Comparison of ENCODE assay signal across 18 cellular contexts in the genomic region with DNA sequence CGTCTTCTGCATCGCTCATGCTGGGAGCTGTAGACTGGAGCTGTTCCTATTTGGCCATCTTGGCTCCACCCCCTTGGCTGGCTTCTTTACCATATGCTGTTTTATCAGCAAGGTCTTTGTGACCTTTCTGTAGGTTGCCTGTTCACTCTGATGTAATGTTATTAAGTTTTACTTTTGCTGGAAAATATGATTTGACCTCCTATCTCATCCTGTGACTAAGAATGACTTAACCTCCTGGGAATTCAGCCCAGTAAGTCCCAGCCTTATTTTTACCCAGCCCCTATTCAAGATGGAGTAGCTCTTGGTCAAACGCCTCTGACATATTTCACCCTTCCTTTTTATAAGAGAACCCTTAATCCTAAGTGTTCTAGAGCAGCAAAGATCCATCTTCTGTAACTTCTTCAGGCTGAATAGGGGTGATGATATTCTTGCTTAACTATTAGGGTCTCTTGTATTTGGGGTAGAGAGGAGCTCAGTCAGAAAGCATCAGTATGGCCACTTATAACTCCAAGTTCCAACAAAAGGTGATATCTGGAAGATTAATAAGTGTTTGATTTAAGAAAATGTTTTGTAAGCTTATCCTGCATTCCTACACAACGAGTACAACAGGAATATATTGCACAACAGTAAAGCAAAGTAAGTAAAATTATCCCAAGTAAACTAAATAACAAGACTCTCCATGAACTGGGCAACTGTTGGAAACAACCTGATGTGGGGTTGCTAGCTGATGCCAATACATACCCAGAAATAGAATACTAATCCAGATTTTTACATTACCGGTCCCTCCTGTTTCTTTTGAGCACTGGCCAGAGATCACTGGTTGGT. TPM values are rescaled to one million over a fixed set of nuclear protein-coding genes. Genes with fewer than 3 reads are reported as not detected.
DNase-seq lines count a peak whose midpoint lies in the region; ATAC-seq, FAIRE-seq and TF ChIP-seq lines count a peak whose summit lies in the region.
"Had no signal": no experiment of that assay in that cellular context is flagged by ENCODE, and none has a peak within 500 bp of the region (broad histone marks: within the 10 kb centered on the region; RNA-seq: fewer than 3 reads in every experiment).

No MANE protein-coding gene starts in this region.

- H3K36me3 ChIP-seq in bronchial epithelial cell (ENCODE audit: control insufficient read depth, insufficient read depth, low read length) (no peaks in the 10 kb centered on the region), ovary (no peaks in the 10 kb centered on the region), gastrocnemius medialis (no peaks in the 10 kb centered on the region)
- H3K36me3 ChIP-seq: BLaER1 treated with 17β-estradiol and CSF1 and Interleukin-3, amounts not matched to agents 10 nM and 100 nM; cardiac muscle cell; heart right ventricle had no signal

- TF ChIP-seq POLR2A in H54 (IDR thresholded peaks at IDR 0.05; ENCODE audit: low read depth, low read length), result no peak
- TF ChIP-seq POLR2A in ovary (IDR thresholded peaks at IDR 0.05), result no peak
- no peak for TF ChIP-seq POLR2A in gastrocnemius medialis (IDR thresholded peaks at IDR 0.05)

- no peak for ATAC-seq in gastrocnemius medialis
- ATAC-seq: heart right ventricle had no signal

- H3K4me1 ChIP-seq in ovary (ENCODE audit: insufficient read depth) (no peaks in the 10 kb centered on the region), gastrocnemius medialis (no peaks in the 10 kb centered on the region)
- H3K4me1 ChIP-seq: BLaER1 treated with 17β-estradiol and CSF1 and Interleukin-3, amounts not matched to agents 10 nM and 100 nM; heart right ventricle; parathyroid adenoma had no signal

- TF ChIP-seq CTCF in bronchial epithelial cell (IDR thresholded peaks at IDR 0.05; ENCODE audit: insufficient read depth, low read length, severe bottlenecking) (no peak), ovary (IDR thresholded peaks at IDR 0.05) (no peak), gastrocnemius medialis (IDR thresholded peaks at IDR 0.05 in 4 of 5, conservative IDR thresholded peaks at IDR 0.05 in 1 of 5) (no peak)

- intact Hi-C loops in ovary (cut with DNase I), result no loop called here
- intact Hi-C loops in gastrocnemius medialis (cut with DNase I; ENCODE audit: low total_unique reads), result no loop called here

- H3K4me3 ChIP-seq in bronchial epithelial cell (ENCODE audit: low read depth, low read length) (no peak overlapping the region), ovary (no peak overlapping the region), gastrocnemius medialis (no peak overlapping the region)
- H3K4me3 ChIP-seq: BLaER1 treated with 17β-estradiol and CSF1 and Interleukin-3, amounts not matched to agents 10 nM and 100 nM; cardiac muscle cell; heart right ventricle; SK-N-MC had no signal

- TF ChIP-seq EP300 in ovary (IDR thresholded peaks at IDR 0.05), result no peak

- in situ Hi-C loops in gastrocnemius medialis (cut with MboI; ENCODE audit: low sequenced_read_pairs in 4 of 4), result no loop called here

- no peak overlapping the region for H3K27ac ChIP-seq in ovary
- no peak overlapping the region for H3K27ac ChIP-seq in gastrocnemius medialis
- H3K27ac ChIP-seq: BLaER1 treated with 17β-estradiol and CSF1 and Interleukin-3, amounts not matched to agents 10 nM and 100 nM; cardiac muscle cell; heart right ventricle; parathyroid adenoma; SK-N-MC had no signal

- no peaks in the 10 kb centered on the region for H3K27me3 ChIP-seq in bronchial epithelial cell (ENCODE audit: control insufficient read depth, insufficient read depth, low read length)
- H3K27me3 ChIP-seq in ovary, result no peaks in the 10 kb centered on the region
- no peaks in the 10 kb centered on the region for H3K27me3 ChIP-seq in gastrocnemius medialis
- H3K27me3 ChIP-seq: BLaER1 treated with 17β-estradiol and CSF1 and Interleukin-3, amounts not matched to agents 10 nM and 100 nM; cardiac muscle cell; heart right ventricle had no signal

- 64 to 68% (median 67%) methylated on average over 5 of the region's 5 CpGs for WGBS in ovary, 3 donors

- DNase-seq in H54 (ENCODE audit: insufficient read length, low spot score), result no peak
- DNase-seq in RCC 7860 (ENCODE audit: low spot score), result peak; percentile 78
- peak; percentile 86 for DNase-seq in bronchial epithelial cell (ENCODE audit: low read depth)
- peak; percentile 8 for DNase-seq in kidney glomerular epithelial cell (lab: John Stamatoyannopoulos, UW)
- no peak for DNase-seq in ovary
- DNase-seq in gastrocnemius medialis, result no peak
- DNase-seq in NCI-H82 (lab: John Stamatoyannopoulos, UW), result no peak
- DNase-seq in frontal cortex (ENCODE audit: low spot score in 2 of 2), result no peak
- DNase-seq: activated gamma-delta T cell treated with Interleukin-2 at 50 U/mL for 16 hours, heart right ventricle, NCI-H1105 treated with DMSO at 0.1 percent for 48 hours, NCI-H345 had no signal

- FAIRE-seq in H54 (lab: Jason Lieb, UNC) (peak; percentile 33), RCC 7860 (lab: Jason Lieb, UNC) (no peak), bronchial epithelial cell (lab: Jason Lieb, UNC) (no peak), frontal cortex (lab: Jason Lieb, UNC) (no peak)
- FAIRE-seq: H1, TTC549 had no signal

- H3K9me3 ChIP-seq in ovary, result no peaks in the 10 kb centered on the region
- H3K9me3 ChIP-seq in gastrocnemius medialis, result no peaks in the 10 kb centered on the region

RNA-seq across cellular contexts. Expression of gene HMGN3, which starts 23.1 kb away (rescaled TPM):
- total RNA-seq in bronchial epithelial cell (14.2 and 41.5 TPM in 2 replicates), ovary (100 to 1,000 TPM in 1 of 7 donors, 10 to 100 TPM in 6; 44.7 to 140 (median 64.2) TPM), gastrocnemius medialis (10 to 100 TPM; 36.0 to 48.7 (median 39.7) TPM), frontal cortex (40.4 TPM)
- 100 to 1,000 TPM in 1 of 2 donors, 10 to 100 TPM in 1; 93.0 to 121 TPM for polyA plus RNA-seq in ovary

Comparison
In these comparisons a context has a peak if more than half of its experiments do, and no peak if none do; other contexts are left out.
1. DNase-seq: peak in RCC 7860 (single experiment), bronchial epithelial cell (single experiment) and kidney glomerular epithelial cell (single experiment); none in H54 (single experiment), ovary (0 of 5), gastrocnemius medialis (0 of 2), NCI-H82 (single experiment) and frontal cortex (0 of 2).